ENCODE assay signal across 18 cellular contexts in the genomic region with DNA sequence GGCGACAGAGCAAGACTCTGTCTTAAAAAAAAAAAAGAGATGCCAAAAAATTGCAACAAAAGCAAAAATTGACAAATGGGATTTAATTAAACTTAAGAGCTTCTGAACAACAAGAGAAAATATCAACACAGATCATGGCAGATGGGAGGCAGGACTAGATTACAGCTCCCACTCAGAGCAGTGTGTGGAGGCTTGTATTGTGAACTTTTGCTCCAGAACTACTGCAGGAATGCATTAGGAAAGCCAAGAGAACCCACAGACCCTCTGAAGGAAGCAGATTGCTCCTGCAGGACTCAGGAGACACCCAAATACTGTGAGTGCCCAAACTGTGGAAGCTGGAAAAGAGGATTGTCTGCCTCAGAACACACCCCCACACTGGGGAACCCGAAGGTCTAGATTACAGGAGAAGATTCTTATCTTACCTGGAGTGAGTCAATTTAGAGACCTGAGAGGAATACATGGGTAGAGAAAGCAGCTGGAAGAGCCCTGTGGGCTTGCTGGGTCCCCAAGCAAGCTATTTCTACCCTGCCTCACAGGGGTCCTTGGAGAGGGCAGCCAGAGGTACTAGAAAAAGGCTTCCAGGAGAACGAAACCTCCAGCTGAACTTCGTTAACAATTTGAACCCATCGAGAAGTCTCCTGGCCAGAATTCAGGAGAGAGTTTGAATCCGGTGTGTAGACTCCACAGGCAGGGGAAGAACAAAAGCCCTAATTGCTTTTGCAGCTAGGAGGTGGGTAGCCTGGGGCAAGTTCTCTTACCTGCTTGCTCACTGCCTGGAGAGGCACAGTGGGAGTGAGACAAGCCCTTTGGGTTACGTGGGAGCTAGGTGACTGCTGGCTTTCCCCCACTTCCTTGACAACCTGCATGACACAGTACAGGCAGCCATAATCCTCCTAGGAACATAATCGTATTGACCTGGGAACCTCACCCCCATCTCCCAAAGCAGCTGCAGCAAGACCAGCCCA.
"Had no signal": no experiment of that assay in that cellular context is flagged by ENCODE, and none has a peak within 500 bp of the region (broad histone marks: within the 10 kb centered on the region; RNA-seq: fewer than 3 reads in every experiment).

No MANE protein-coding gene starts in this region.

- H3K27ac Mint-ChIP-seq: activated naive CD8-positive, alpha-beta T cell treated with anti-CD3 and anti-CD28 coated beads, Interleukin-2, amount 50 U/mL, for 24 hours; neural progenitor cell; type B pancreatic cell had no signal

- H3K4me1 ChIP-seq: colonic mucosa, esophagus muscularis mucosa, gastrocnemius medialis, heart right ventricle, neural progenitor cell, parathyroid adenoma, sigmoid colon had no signal

- H3K36me3 ChIP-seq: colonic mucosa, esophagus muscularis mucosa, gastrocnemius medialis, heart right ventricle, neural progenitor cell, sigmoid colon had no signal

- DNase-seq: activated naive CD4-positive, alpha-beta T cell treated with Interleukin-2 at 50 U/mL for 16 hours; activated naive CD8-positive, alpha-beta T cell treated with anti-CD3 and anti-CD28 coated beads, Interleukin-2, amount 50 U/mL, for 24 hours; activated T-cell treated with anti-CD3 and anti-CD28 coated beads for 4 hours; caudate nucleus; colonic mucosa; gastrocnemius medialis; heart right ventricle; sigmoid colon; stimulated activated CD4-positive, alpha-beta T cell treated with anti-CD3 and anti-CD28 coated beads, Interleukin-1b, Interleukin-23, amount 100 ng/mL, for 48 hours; stimulated activated naive CD8-positive, alpha-beta T cell treated with anti-CD3 and anti-CD28 coated beads, Interleukin-15, amount 100 ng/mL, for 72 hours had no signal

- H3K9me3 ChIP-seq: colonic mucosa, esophagus muscularis mucosa, gastrocnemius medialis, sigmoid colon had no signal

- FAIRE-seq: astrocyte, islet of Langerhans had no signal

- H3K4me1 Mint-ChIP-seq: activated naive CD8-positive, alpha-beta T cell treated with anti-CD3 and anti-CD28 coated beads, Interleukin-2, amount 50 U/mL, for 24 hours; neural progenitor cell; stimulated activated naive CD8-positive, alpha-beta T cell treated with anti-CD3 and anti-CD28 coated beads, Interleukin-15, amount 100 ng/mL, for 72 hours had no signal

- H3K4me3 ChIP-seq: colonic mucosa, esophagus muscularis mucosa, gastrocnemius medialis, heart right ventricle, neural progenitor cell, sigmoid colon had no signal

- H3K27me3 ChIP-seq: colonic mucosa, esophagus muscularis mucosa, gastrocnemius medialis, heart right ventricle, neural progenitor cell, sigmoid colon had no signal

- H3K27ac ChIP-seq: colonic mucosa, esophagus muscularis mucosa, gastrocnemius medialis, heart right ventricle, neural progenitor cell, parathyroid adenoma, sigmoid colon had no signal

- H3K4me3 Mint-ChIP-seq: activated naive CD8-positive, alpha-beta T cell treated with anti-CD3 and anti-CD28 coated beads, Interleukin-2, amount 50 U/mL, for 24 hours; neural progenitor cell; stimulated activated naive CD8-positive, alpha-beta T cell treated with anti-CD3 and anti-CD28 coated beads, Interleukin-15, amount 100 ng/mL, for 72 hours; type B pancreatic cell had no signal

- H3K27me3 Mint-ChIP-seq: activated naive CD8-positive, alpha-beta T cell treated with anti-CD3 and anti-CD28 coated beads, Interleukin-2, amount 50 U/mL, for 24 hours; stimulated activated naive CD8-positive, alpha-beta T cell treated with anti-CD3 and anti-CD28 coated beads, Interleukin-15, amount 100 ng/mL, for 72 hours; type B pancreatic cell had no signal

- H3K9me3 Mint-ChIP-seq: type B pancreatic cell had no signal

- ATAC-seq: activated CD4-positive, CD25-positive, alpha-beta regulatory T cell treated with anti-CD3 and anti-CD28 coated beads, Interleukin-2, amount 50 U/mL, for 24 hours; activated naive CD8-positive, alpha-beta T cell treated with anti-CD3 and anti-CD28 coated beads, Interleukin-2, amount 50 U/mL, for 24 hours; gastrocnemius medialis; left lobe of liver; stimulated activated naive CD8-positive, alpha-beta T cell treated with anti-CD3 and anti-CD28 coated beads, Interleukin-15, amount 100 ng/mL, for 72 hours had no signal

- H3K36me3 Mint-ChIP-seq: neural progenitor cell, type B pancreatic cell had no signal
